In the genomic region with DNA sequence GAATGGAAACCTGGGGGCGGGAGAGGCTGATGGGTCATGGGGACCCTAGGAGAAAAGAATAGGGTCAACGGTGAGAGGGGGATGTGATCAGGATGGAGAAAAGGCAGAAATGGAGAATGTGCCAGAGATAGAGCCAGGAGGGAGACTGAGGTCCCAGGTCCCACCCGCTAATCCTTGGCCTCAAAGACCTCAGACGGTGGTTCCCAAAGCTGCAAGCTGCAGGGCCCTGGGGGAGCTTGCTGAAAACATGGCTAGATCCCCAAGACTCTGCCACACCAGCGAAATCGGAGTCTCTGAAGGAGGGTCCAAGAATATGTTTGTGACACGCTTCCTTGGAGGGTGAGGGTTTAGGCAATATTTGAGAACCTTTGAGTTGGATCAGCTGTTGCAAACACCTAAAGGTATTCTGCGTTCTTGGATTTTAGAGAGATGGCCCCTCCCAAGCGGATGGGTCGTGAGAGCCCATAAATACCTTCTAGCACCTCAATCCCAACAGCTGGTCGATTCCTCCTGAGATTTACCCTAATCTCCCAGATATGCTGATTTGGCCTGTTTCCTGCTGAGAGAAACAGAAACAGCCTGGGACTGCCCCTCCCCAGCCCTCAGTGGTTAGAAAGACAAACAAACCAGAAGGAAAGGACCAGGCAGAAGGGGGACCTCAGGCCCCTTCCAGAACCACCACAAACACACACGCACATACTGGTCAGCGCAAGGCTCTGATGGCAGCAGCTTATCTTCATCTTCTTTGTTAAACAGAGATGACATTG, we compare ENCODE assay signal across 1 cellular context.
A peak's percentile ranks its signal among the peaks of the same experiment; 100 is the strongest.
TF ChIP-seq lines count a peak whose summit lies in the region.

No MANE protein-coding gene starts in this region.

TF ChIP-seq in GM12878, 131 proteins besides CTCF, POLR2A, EP300 and RAD21:
- no peak for TF ChIP-seq SMARCA5 (IDR thresholded peaks at IDR 0.05)
- TF ChIP-seq RUNX3 (IDR thresholded peaks at IDR 0.05; ENCODE audit: low read length): peak; percentile 11; the same call in 1 of the 2 replicates
